1 cellular context compared by ENCODE assay signal in genomic region chr7:79442766-79443165, GRCh38. TPM values are rescaled to one million over a fixed set of nuclear protein-coding genes. Genes with fewer than 3 reads are reported as not detected.
"Had no signal": no experiment of that assay in that cellular context is flagged by ENCODE, and none has a peak within 500 bp of the region (broad histone marks: within the 10 kb centered on the region; RNA-seq: fewer than 3 reads in every experiment).

No MANE protein-coding gene starts in this region.

RNA-seq across cellular contexts. Expression of gene MAGI2, which starts 10.7 kb away (rescaled TPM):
- total RNA-seq: PC-3 had no signal
